Comparison of ENCODE assay signal across 8 cellular contexts in genomic region chr12:75479963-75480461, GRCh38. TPM values are rescaled to one million over a fixed set of nuclear protein-coding genes. Genes with fewer than 3 reads are reported as not detected.
DNase-seq lines count a peak whose midpoint lies in the region; ATAC-seq and TF ChIP-seq lines count a peak whose summit lies in the region.

No MANE protein-coding gene starts in this region.

- H3K4me1 ChIP-seq in ACC112 (ENCODE audit: control insufficient read depth, insufficient read depth, low read length, unreplicated experiment) (peaks cover 43% of the 10 kb centered on the region), adipocyte (ENCODE audit: control insufficient read depth, insufficient read depth, low read length) (peaks cover 57% of the 10 kb centered on the region), right lobe of liver (no peaks in the 10 kb centered on the region), upper lobe of right lung (peaks cover 20% of the 10 kb centered on the region)

- H3K36me3 ChIP-seq in ACC112 (ENCODE audit: insufficient read depth, low read length) (no peaks in the 10 kb centered on the region), adipocyte (ENCODE audit: control insufficient read depth, insufficient read depth, low read length, severe bottlenecking) (no peaks in the 10 kb centered on the region), right lobe of liver (no peaks in the 10 kb centered on the region), upper lobe of right lung (no peaks in the 10 kb centered on the region)

- TF ChIP-seq POLR2A in right lobe of liver (IDR thresholded peaks at IDR 0.05): no peak

- H3K27me3 ChIP-seq in ACC112 (ENCODE audit: insufficient read depth, low read length): no peaks in the 10 kb centered on the region
- no peaks in the 10 kb centered on the region for H3K27me3 ChIP-seq in adipocyte (replicated peaks; ENCODE audit: control insufficient read depth, insufficient read depth, low read length)
- H3K27me3 ChIP-seq in right lobe of liver: no peaks in the 10 kb centered on the region
- no peaks in the 10 kb centered on the region for H3K27me3 ChIP-seq in upper lobe of right lung

- H3K79me2 ChIP-seq in ACC112 (ENCODE audit: control insufficient read depth, insufficient read depth, low read length, unreplicated experiment): peaks cover 42% of the 10 kb centered on the region

- whole genome bisulfite sequencing in right lobe of liver (ENCODE audit: insufficient coverage, low coverage, low lambda C conversion rate, missing lambda C conversion rate): 51% methylated on average over 2 of the region's 2 CpGs

- no peak for TF ChIP-seq CTCF in right lobe of liver (IDR thresholded peaks at IDR 0.05)
- TF ChIP-seq CTCF in upper lobe of right lung (IDR thresholded peaks at IDR 0.05): no peak

- H3K9ac ChIP-seq in adipocyte (ENCODE audit: low read length): peak overlapping the region; percentile 90

- intact Hi-C loops in right lobe of liver (cut with DNase I): no loop called here
- intact Hi-C loops in upper lobe of right lung (cut with DNase I): no loop called here

- DNase-seq in adipocyte (ENCODE audit: low read depth): peak; percentile 67
- DNase-seq in right lobe of liver: no peak
- no peak for DNase-seq in upper lobe of right lung
- no peak for DNase-seq in NCI-H2196 treated with DMSO at 0.1 percent for 48 hours (lab: John Stamatoyannopoulos, UW; ENCODE audit: unreplicated experiment)
- no peak for DNase-seq in pons (ENCODE audit: low spot score)

- H2AFZ ChIP-seq in ACC112 (ENCODE audit: low read length, unreplicated experiment): peak overlapping the region; percentile 50

- no peaks in the 10 kb centered on the region for H3K9me3 ChIP-seq in adipocyte (ENCODE audit: control insufficient read depth, low read length)
- no peaks in the 10 kb centered on the region for H3K9me3 ChIP-seq in right lobe of liver
- no peaks in the 10 kb centered on the region for H3K9me3 ChIP-seq in upper lobe of right lung

- H3K27ac ChIP-seq in ACC112 (ENCODE audit: low read depth, low read length): peak overlapping the region; percentile 97
- peak overlapping the region; percentile 22 to 75 (median 42) for H3K27ac ChIP-seq in right lobe of liver
- peak overlapping the region; percentile 84 for H3K27ac ChIP-seq in upper lobe of right lung

- peak overlapping the region; percentile 92 for H3K4me3 ChIP-seq in ACC112 (ENCODE audit: low read depth, low read length)
- peak overlapping the region; percentile 87 for H3K4me3 ChIP-seq in adipocyte (ENCODE audit: low read length)
- peak overlapping the region in 2 of 3 donors; percentile 17 for H3K4me3 ChIP-seq in right lobe of liver
- peak overlapping the region; percentile 52 for H3K4me3 ChIP-seq in upper lobe of right lung

- ATAC-seq in GM19025 (IDR thresholded peaks at IDR 0.05; ENCODE audit: low read depth, unreplicated experiment): peak; percentile 26
- peak; percentile 40 for ATAC-seq in HG03342 (IDR thresholded peaks at IDR 0.05; ENCODE audit: unreplicated experiment)
- peak; percentile 49 to 63 (median 52) for ATAC-seq in right lobe of liver
- peak; percentile 7 for ATAC-seq in upper lobe of right lung

RNA-seq across cellular contexts. Expression of gene GLIPR1, which starts 0.5 kb away (rescaled TPM):
- 10 to 100 TPM in 1 of 6 experiments, 1 to 10 TPM in 5; 3.4 to 16.2 (median 4.0) TPM for total RNA-seq in right lobe of liver
- total RNA-seq in upper lobe of right lung: 38.2 TPM

RNA-seq across cellular contexts. Expression of gene KRR1, which starts 31.4 kb away (rescaled TPM):
- total RNA-seq in right lobe of liver: 10 to 100 TPM; 14.1 to 25.3 (median 20.3) TPM
- total RNA-seq in upper lobe of right lung: 45.3 TPM

Comparison
In these comparisons a context has a peak if more than half of its experiments do, and no peak if none do; other contexts are left out.
1. H3K27ac ChIP-seq: peak in every context shown above with its lines; median percentile 97 in ACC112; 84 in upper lobe of right lung; 42 in right lobe of liver.
2. H3K4me3 ChIP-seq: peak in every context shown above with its lines; median percentile 92 in ACC112; 87 in adipocyte; 52 in upper lobe of right lung; 17 in right lobe of liver.